ENCODE assay signal across 33 cellular contexts in genomic region chr18:34806527-34806926, GRCh38.
DNase-seq lines count a peak whose midpoint lies in the region; ATAC-seq and TF ChIP-seq lines count a peak whose summit lies in the region.
"Had no signal": no experiment of that assay in that cellular context is flagged by ENCODE, and none has a peak within 500 bp of the region (broad histone marks: within the 10 kb centered on the region; RNA-seq: fewer than 3 reads in every experiment).

No MANE protein-coding gene starts in this region.

- ATAC-seq in HG02623 (IDR thresholded peaks at IDR 0.05; ENCODE audit: unreplicated experiment) = no peak
- ATAC-seq: stimulated activated memory B cell treated with anti-CD40 and anti-IgM and Interleukin-4, amounts not matched to agents 10 μg/mL and 1 μg/mL and 100 μg/mL, for 72 hours had no signal

- no peak overlapping the region for H3K27ac ChIP-seq in coronary artery
- H3K27ac ChIP-seq: 22Rv1, C4-2B, PC-9, spleen, testis, vagina had no signal

- H3K27me3 Mint-ChIP-seq in brain = peaks cover 3% of the 10 kb centered on the region

- H3K4me1 Mint-ChIP-seq in brain = peaks cover 63% of the 10 kb centered on the region
- H3K4me1 Mint-ChIP-seq: activated CD4-positive, alpha-beta T cell treated with anti-CD3 and anti-CD28 coated beads, Interleukin-2, amount 10 ng/mL, durations not matched to agents 24 days and 14 days; stimulated activated memory B cell treated with anti-CD40 and anti-IgM and Interleukin-4, amounts not matched to agents 10 μg/mL and 1 μg/mL and 100 μg/mL, for 72 hours had no signal

- no peaks in the 10 kb centered on the region for H3K9me3 Mint-ChIP-seq in brain
- H3K9me3 Mint-ChIP-seq: activated CD4-positive, alpha-beta T cell treated with anti-CD3 and anti-CD28 coated beads, Interleukin-2, amount 10 ng/mL, durations not matched to agents 24 days and 14 days; activated T-cell treated with anti-CD3 and anti-CD28 coated beads, Interleukin-2, amount 50 U/mL, for 24 hours; endodermal cell; natural killer cell; stimulated activated memory B cell treated with anti-CD40 and anti-IgM and Interleukin-4, amounts not matched to agents 10 μg/mL and 1 μg/mL and 100 μg/mL, for 72 hours had no signal

- TF ChIP-seq CTCF in brain (conservative IDR thresholded peaks at IDR 0.05) (no peak), fibroblast of the aortic adventitia (IDR thresholded peaks at IDR 0.05; ENCODE audit: insufficient read depth, low read length) (no peak), retinal pigment epithelial cell (conservative IDR thresholded peaks at IDR 0.05; ENCODE audit: low read depth, low read length) (no peak), coronary artery (IDR thresholded peaks at IDR 0.05) (no peak)

- H3K36me3 Mint-ChIP-seq in brain = peaks cover 8% of the 10 kb centered on the region
- H3K36me3 Mint-ChIP-seq: natural killer cell; stimulated activated memory B cell treated with anti-CD40 and anti-IgM and Interleukin-4, amounts not matched to agents 10 μg/mL and 1 μg/mL and 100 μg/mL, for 72 hours had no signal

- H3K27ac Mint-ChIP-seq in brain = peak overlapping the region in 4 of 5 experiments; percentile 42 to 96 (median 70)
- H3K27ac Mint-ChIP-seq: activated CD4-positive, alpha-beta T cell treated with anti-CD3 and anti-CD28 coated beads, Interleukin-2, amount 10 ng/mL, durations not matched to agents 24 days and 14 days; activated T-cell treated with anti-CD3 and anti-CD28 coated beads, Interleukin-2, amount 50 U/mL, for 24 hours; stimulated activated memory B cell treated with anti-CD40 and anti-IgM and Interleukin-4, amounts not matched to agents 10 μg/mL and 1 μg/mL and 100 μg/mL, for 72 hours had no signal

- peak overlapping the region in 1 of 5 experiments; percentile 36 for H3K4me3 Mint-ChIP-seq in brain
- H3K4me3 Mint-ChIP-seq: activated CD4-positive, alpha-beta T cell treated with anti-CD3 and anti-CD28 coated beads, Interleukin-2, amount 10 ng/mL, durations not matched to agents 24 days and 14 days; activated T-cell treated with anti-CD3 and anti-CD28 coated beads, Interleukin-2, amount 50 U/mL, for 24 hours; endodermal cell; stimulated activated memory B cell treated with anti-CD40 and anti-IgM and Interleukin-4, amounts not matched to agents 10 μg/mL and 1 μg/mL and 100 μg/mL, for 72 hours had no signal

- H3K4me3 ChIP-seq in fibroblast of the aortic adventitia (ENCODE audit: low read depth, low read length) (no peak overlapping the region), retinal pigment epithelial cell (ENCODE audit: low read length) (no peak overlapping the region), coronary artery (no peak overlapping the region)
- H3K4me3 ChIP-seq: MG63, PC-9, spleen, testis, vagina had no signal

- peak; percentile 3 for DNase-seq in NCI-H2029 treated with DMSO at 0.1 percent for 48 hours (lab: John Stamatoyannopoulos, UW)
- no peak for DNase-seq in NCI-H2029 (lab: John Stamatoyannopoulos, UW)
- peak; percentile 21 for DNase-seq in fibroblast of the aortic adventitia (ENCODE audit: low read depth)
- peak; percentile 29 for DNase-seq in retinal pigment epithelial cell (ENCODE audit: low read depth)
- no peak for DNase-seq in UCSD-AML1 (lab: John Stamatoyannopoulos, UW; ENCODE audit: unreplicated experiment)
- no peak for DNase-seq in coronary artery (ENCODE audit: low spot score)
- DNase-seq: activated CD4-positive, alpha-beta T cell treated with anti-CD3 and anti-CD28 coated beads, Interleukin-2, amount 10 ng/mL, durations not matched to agents 24 days and 14 days; activated gamma-delta T cell; activated T-cell treated with anti-CD3 and anti-CD28 coated beads, Interleukin-2, amount 50 U/mL, for 24 hours; DMS79; endodermal cell; GF-D8; glutamatergic neuron; islet precursor cell; MG63; natural killer cell; NCI-H1417; NCI-H2081 treated with DMSO at 0.1 percent for 48 hours; NCI-H345; occipital lobe; PC-9; retina; SHP77 treated with DMSO at 0.1 percent for 48 hours; spleen; stimulated activated CD4-positive, alpha-beta T cell treated with anti-CD3 and anti-CD28 coated beads, Interleukin-4, amount 100 ng/mL, for 1 hour; T1000; testis had no signal

Comparison
In these comparisons a context has a peak if more than half of its experiments do, and no peak if none do; other contexts are left out.
1. DNase-seq: peak in NCI-H2029 treated with DMSO at 0.1 percent for 48 hours (single experiment), fibroblast of the aortic adventitia (single experiment) and retinal pigment epithelial cell (single experiment); none in NCI-H2029 (single experiment), UCSD-AML1 (single experiment) and coronary artery (single experiment).